Comparison of ENCODE assay signal across 7 cellular contexts in the genomic region with DNA sequence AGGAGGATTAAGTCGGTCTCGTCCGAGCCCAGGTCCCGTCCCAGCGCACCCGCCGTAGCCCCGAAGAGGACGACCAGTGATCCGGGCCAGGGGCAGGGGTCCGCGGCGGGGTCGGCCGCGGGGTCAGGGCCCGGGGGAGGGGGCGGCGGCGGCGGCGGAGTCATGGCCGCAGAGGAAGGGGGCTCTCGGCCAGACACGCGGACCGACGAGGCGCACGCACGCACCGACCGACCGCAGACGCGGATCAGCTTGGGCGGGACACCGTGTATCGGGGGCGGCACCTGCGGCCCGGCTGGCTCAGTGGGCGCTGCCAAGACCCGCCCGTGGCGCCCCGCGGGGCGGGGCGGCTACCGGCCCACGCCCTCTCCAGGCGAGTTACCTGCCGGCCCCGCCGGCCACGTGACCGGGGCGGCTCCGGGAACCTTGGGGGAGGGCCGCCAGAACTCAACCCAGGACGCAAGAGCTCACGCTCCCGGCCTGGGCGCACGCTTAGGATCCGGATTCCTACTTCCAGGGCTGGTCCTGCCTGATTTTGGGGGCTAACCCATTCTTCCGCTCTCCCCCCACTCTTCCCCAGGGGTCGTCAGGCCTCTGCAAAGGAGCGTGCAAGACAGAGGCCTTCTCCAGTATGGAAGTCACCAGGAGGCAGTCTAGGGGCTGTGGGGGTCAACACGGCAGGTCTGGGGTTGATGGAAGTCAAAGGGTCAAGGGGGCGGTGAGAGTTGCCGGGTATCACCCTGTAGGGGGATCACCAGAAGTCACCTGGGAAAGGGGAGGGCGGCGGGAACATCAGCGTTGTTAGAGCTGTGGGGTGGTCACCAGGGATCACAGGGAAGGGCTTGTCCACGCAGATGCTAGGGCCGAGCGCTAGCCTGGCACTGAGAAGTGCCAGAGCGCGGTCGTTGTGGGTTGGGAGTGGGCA. TPM values are rescaled to one million over a fixed set of nuclear protein-coding genes. Genes with fewer than 3 reads are reported as not detected.
A peak's percentile ranks its signal among the peaks of the same experiment; 100 is the strongest.
DNase-seq lines count a peak whose midpoint lies in the region; ATAC-seq, FAIRE-seq and TF ChIP-seq lines count a peak whose summit lies in the region.

Gene ESRP2, minus strand, starts transcription at position 246 of the 922 bp plus-strand sequence. Its CDS starts 82 bp downstream, at position 164.

- no peak for DNase-seq in GM18507 (ENCODE audit: extremely low spot score, insufficient read length, low read depth)
- peak; percentile 77 for DNase-seq in NCI-H510A treated with DMSO at 0.1 percent for 48 hours (lab: John Stamatoyannopoulos, UW)
- DNase-seq in adrenal gland = peak in 5 of 7 donors; percentile 45 to 67 (median 61)
- DNase-seq in cortex of kidney (lab: John Stamatoyannopoulos, UW) = no peak

- ATAC-seq in GM21423 (IDR thresholded peaks at IDR 0.05; ENCODE audit: unreplicated experiment) = no peak

- WGBS in adrenal gland, 4 donors = 10 to 32% (median 18%) methylated on average over 17 to 81 of the region's 82 CpGs

- TF ChIP-seq POLR2A in adrenal gland (IDR thresholded peaks at IDR 0.05) = no peak

- H3K27me3 ChIP-seq in adrenal gland = no peaks in the 10 kb centered on the region
- no peaks in the 10 kb centered on the region for H3K27me3 ChIP-seq in skeletal muscle tissue (ENCODE audit: control insufficient read depth in 3 of 3, insufficient read depth in 3 of 3, low read length in 3 of 3)

- TF ChIP-seq CTCF in adrenal gland (IDR thresholded peaks at IDR 0.05) = no peak

- intact Hi-C loops in adrenal gland (cut with DNase I) = loop anchor here in 1 of 2 donors (10.0 kb wide), 1 partner anchor 141 kb away; no protein-coding TSS in a partner anchor

- peak; percentile 18 for FAIRE-seq in GM18507 (lab: Jason Lieb, UNC)

- H3K36me3 ChIP-seq in adrenal gland (replicated peaks in 1 of 2) (no peaks in the 10 kb centered on the region), skeletal muscle tissue (ENCODE audit: control insufficient read depth in 3 of 3, insufficient read depth in 3 of 3, low read length in 3 of 3) (peaks cover 0 to 13% (median 3%) of the 10 kb centered on the region in 3 donors)

- H3K27ac ChIP-seq in adrenal gland (peak within 1 kb of the TSS in 4 of 5 donors; percentile 58 to 88 (median 84)), skeletal muscle tissue (ENCODE audit: low read depth, low read length) (peak within 1 kb of the TSS; percentile 74)

- H3K4me3 ChIP-seq in adrenal gland = peak within 1 kb of the TSS in 2 of 4 donors; percentile 53 to 57
- peak within 1 kb of the TSS; percentile 83 for H3K4me3 ChIP-seq in iPS-11a (ENCODE audit: low read depth, low read length)
- H3K4me3 ChIP-seq in skeletal muscle tissue (ENCODE audit: low read length in 3 of 3) = peak within 1 kb of the TSS; percentile 66 to 87 (median 74)

- peak within 1 kb of the TSS; percentile 61 to 93 (median 76) for H3K9ac ChIP-seq in skeletal muscle tissue (ENCODE audit: low read depth in 1 of 3, low read length in 3 of 3)

- H3K4me1 ChIP-seq in adrenal gland (replicated peaks in 1 of 2) = peaks cover 5 to 22% of the 10 kb centered on the region in 2 donors
- peaks cover 18 to 23% (median 20%) of the 10 kb centered on the region in 3 donors for H3K4me1 ChIP-seq in skeletal muscle tissue (ENCODE audit: control insufficient read depth in 3 of 3, insufficient read depth in 3 of 3, low read length in 3 of 3)

- H3K9me3 ChIP-seq in adrenal gland (replicated peaks in 1 of 3) (no peaks in the 10 kb centered on the region), skeletal muscle tissue (ENCODE audit: control insufficient read depth in 3 of 3, low read length in 3 of 3) (no peaks in the 10 kb centered on the region)

RNA-seq across cellular contexts. Expression of gene ESRP2, which starts in this region (rescaled TPM):
- 1 to 10 TPM in 3 of 8 donors, under 1 TPM in 5; 0.13 to 2.2 (median 0.72) TPM for total RNA-seq in adrenal gland
- polyA plus RNA-seq in adrenal gland = under 1 TPM; 0.31 to 0.97 (median 0.37) TPM
- total RNA-seq in skeletal muscle tissue = not detected

Comparison
In these comparisons a context has a peak if more than half of its experiments do, and no peak if none do; other contexts are left out.
1. DNase-seq: peak in NCI-H510A treated with DMSO at 0.1 percent for 48 hours (single experiment) and adrenal gland (5 of 7); none in GM18507 (single experiment) and cortex of kidney (single experiment).